Comparison of ENCODE assay signal across 8 cellular contexts in genomic region chr6:125781307-125781868, GRCh38. TPM values are rescaled to one million over a fixed set of nuclear protein-coding genes. Genes with fewer than 3 reads are reported as not detected.
DNase-seq lines count a peak whose midpoint lies in the region; ATAC-seq and TF ChIP-seq lines count a peak whose summit lies in the region.

No MANE protein-coding gene starts in this region.

- CTCF ChIA-PET in RWPE1 (lab: Yijun Ruan, JAX), result interaction anchor here (0.6 to 2.5 kb wide), 5 partner anchors 9 to 222 kb away, joined by 3 to 13 read pairs (median 3); partner anchors contain the start of genes HINT3 and NCOA7

- DNase-seq in EL (peak; percentile 31), GM20000 (ENCODE audit: low spot score) (peak; percentile 49), RWPE1 (ENCODE audit: low spot score) (no peak), cerebellar nuclear complex (lab: John Stamatoyannopoulos, UW) (peak; percentile 2 to 10), mesendoderm (no peak), uterus (peak in 1 of 2 donors; percentile 49), islet precursor cell (no peak)

- peak overlapping the region; percentile 82 for H3K4me2 ChIP-seq in mesendoderm (ENCODE audit: low read length)

- no peak overlapping the region for H3K4ac ChIP-seq in mesendoderm (ENCODE audit: low read depth, low read length)

- no peak overlapping the region for H2BK5ac ChIP-seq in mesendoderm (ENCODE audit: low read length)

- peak overlapping the region; percentile 81 for H3K4me3 ChIP-seq in mesendoderm (ENCODE audit: low read length)
- peak overlapping the region; percentile 52 to 77 for H3K4me3 ChIP-seq in uterus

- no peak overlapping the region for H4K8ac ChIP-seq in mesendoderm (ENCODE audit: low read depth, low read length)

- no CpG with 5 or more reads among the region's 3 CpGs for WGBS in mesendoderm (ENCODE audit: extremely low coverage, insufficient coverage, low lambda C conversion rate)

- H3K4me1 ChIP-seq in mesendoderm (ENCODE audit: control insufficient read depth, low read depth, low read length), result no peaks in the 10 kb centered on the region
- H3K4me1 ChIP-seq in uterus, result peaks cover 0 to 5% of the 10 kb centered on the region in 2 donors

- H3K27ac ChIP-seq in RWPE1 (peak overlapping the region; percentile 96), mesendoderm (ENCODE audit: low read depth, low read length) (no peak overlapping the region), uterus (peak overlapping the region; percentile 92 to 95)

- H3K79me2 ChIP-seq in mesendoderm (ENCODE audit: control insufficient read depth, insufficient read depth, low read length), result no peaks in the 10 kb centered on the region

- TF ChIP-seq CTCF in GM20000 (IDR thresholded peaks at IDR 0.05; ENCODE audit: extremely low read depth, missing control alignments), result peak; percentile 13
- peak; percentile 30 for TF ChIP-seq CTCF in RWPE1 (conservative IDR thresholded peaks at IDR 0.05; ENCODE audit: low read depth)
- TF ChIP-seq CTCF in uterus (IDR thresholded peaks at IDR 0.05), result peak in 2 of 4 experiments; percentile 8 to 20

- no peak overlapping the region for H2BK15ac ChIP-seq in mesendoderm (replicated peaks; ENCODE audit: low read depth)

- H3K23ac ChIP-seq in mesendoderm (ENCODE audit: low read length), result no peak overlapping the region

- no peaks in the 10 kb centered on the region for H3K79me1 ChIP-seq in mesendoderm (ENCODE audit: low read length)

- H2BK120ac ChIP-seq in mesendoderm (ENCODE audit: low read depth, low read length), result no peak overlapping the region

- peak overlapping the region; percentile 88 for H3K56ac ChIP-seq in mesendoderm (ENCODE audit: low read length)

- no peak for TF ChIP-seq POLR2A in uterus (IDR thresholded peaks at IDR 0.05)

- H3K36me3 ChIP-seq in mesendoderm (ENCODE audit: control insufficient read depth, insufficient read depth, low read length) (no peaks in the 10 kb centered on the region), uterus (no peaks in the 10 kb centered on the region)

- no peak overlapping the region for H3K18ac ChIP-seq in mesendoderm (ENCODE audit: low read length)

- no peaks in the 10 kb centered on the region for H3K9me3 ChIP-seq in uterus

- peak overlapping the region; percentile 84 for H3K9ac ChIP-seq in mesendoderm (ENCODE audit: low read length)

- H3K27me3 ChIP-seq in mesendoderm (ENCODE audit: insufficient read depth, low read length, poor library complexity) (no peaks in the 10 kb centered on the region), uterus (no peaks in the 10 kb centered on the region)

- peak; percentile 33 for ATAC-seq in HG03521 (IDR thresholded peaks at IDR 0.05; ENCODE audit: unreplicated experiment)

- POLR2A ChIA-PET in RWPE1 (lab: Yijun Ruan, JAX; ENCODE audit: low non-redundant PET), result interaction anchor here (1.6 kb wide), 1 partner anchor 9 kb away, joined by 10 read pairs; the partner anchor contains the start of gene NCOA7

- intact Hi-C loops in uterus (cut with DNase I; ENCODE audit: low total_unique reads), result no loop called here

- no peak overlapping the region for H2AK5ac ChIP-seq in mesendoderm (ENCODE audit: low read length)

- no peak overlapping the region for H4K5ac ChIP-seq in mesendoderm (ENCODE audit: low read length)

RNA-seq across cellular contexts. Expression of gene NCOA7, which starts 9.4 kb away (rescaled TPM):
- polyA plus RNA-seq in mesendoderm (2013, experiment 1 of 2), result 3.2 TPM
- 3.8 TPM for polyA plus RNA-seq in mesendoderm (2013, experiment 2 of 2)
- total RNA-seq in uterus, result 10 to 100 TPM; 17.9 to 72.8 (median 40.6) TPM

RNA-seq across cellular contexts. Expression of gene HEY2, which starts 32.0 kb away (rescaled TPM):
- 11.1 TPM for polyA plus RNA-seq in mesendoderm (2013, experiment 1 of 2)
- 11.3 TPM for polyA plus RNA-seq in mesendoderm (2013, experiment 2 of 2)
- total RNA-seq in uterus, result 1 to 10 TPM in 3 of 4 donors, under 1 TPM in 1; under 0.01 to 9.3 (median 6.9) TPM

Comparison
In these comparisons a context has a peak if more than half of its experiments do, and no peak if none do; other contexts are left out.
1. DNase-seq: peak in EL (single experiment), GM20000 (single experiment) and cerebellar nuclear complex (2 of 2); none in RWPE1 (single experiment), mesendoderm (single experiment) and islet precursor cell (single experiment).